8 cellular contexts compared by ENCODE assay signal in genomic region chr5:163565931-163566608, GRCh38.
DNase-seq lines count a peak whose midpoint lies in the region; ATAC-seq, FAIRE-seq and TF ChIP-seq lines count a peak whose summit lies in the region.

No MANE protein-coding gene starts in this region.

- H3K9me3 ChIP-seq in BLaER1, result no peaks in the 10 kb centered on the region
- H3K9me3 ChIP-seq in endothelial cell of umbilical vein (replicated peaks; ENCODE audit: control insufficient read depth, insufficient read depth, low read length), result no peaks in the 10 kb centered on the region
- no peaks in the 10 kb centered on the region for H3K9me3 ChIP-seq in transverse colon

- peaks cover 56% of the 10 kb centered on the region for H3K27me3 Mint-ChIP-seq in activated CD4-positive, alpha-beta memory T cell treated with anti-CD3 and anti-CD28 coated beads, Interleukin-2, amount 10 ng/mL, durations not matched to agents 7 days and 5 days

- intact Hi-C loops in endothelial cell of umbilical vein (cut with micrococcal nuclease), result loop anchor here (1.0 to 10.0 kb wide), 9 partner anchors 61 to 1889 kb away; partner anchors contain the start of gene MAT2B
- intact Hi-C loops in transverse colon (cut with DNase I; ENCODE audit: low total_unique reads), result no loop called here

- no peaks in the 10 kb centered on the region for H3K9me1 ChIP-seq in endothelial cell of umbilical vein (replicated peaks; ENCODE audit: control insufficient read depth, extremely low read depth, insufficient read depth, low read length)

- H3K36me3 ChIP-seq in BLaER1 (no peaks in the 10 kb centered on the region), endothelial cell of umbilical vein (ENCODE audit: control insufficient read depth in 2 of 2, extremely low read depth in 1 of 2, insufficient read depth in 2 of 2, low read length in 2 of 2) (no peaks in the 10 kb centered on the region), transverse colon (no peaks in the 10 kb centered on the region)

- CTCF ChIA-PET in activated CD4-positive, alpha-beta memory T cell treated with anti-CD3 and anti-CD28 coated beads, Interleukin-2, amount 10 ng/mL, durations not matched to agents 7 days and 5 days (lab: Charles Lee), result interaction anchor here (0.7 to 1.3 kb wide), 3 partner anchors 11 to 938 kb away, joined by 3 to 4 read pairs (median 4); no protein-coding TSS in a partner anchor
- CTCF ChIA-PET in endothelial cell of umbilical vein (lab: Charles Lee), result interaction anchor here (0.5 to 12.3 kb wide), 8 partner anchors 129 to 937 kb away, joined by 4 to 182 read pairs (median 6); no protein-coding TSS in a partner anchor

- H3K4me3 Mint-ChIP-seq in activated CD4-positive, alpha-beta memory T cell treated with anti-CD3 and anti-CD28 coated beads, Interleukin-2, amount 10 ng/mL, durations not matched to agents 7 days and 5 days, result peak overlapping the region; percentile 63

- peak; percentile 63 for ATAC-seq in GM19035 (IDR thresholded peaks at IDR 0.05; ENCODE audit: unreplicated experiment)
- peak; percentile 79 for ATAC-seq in HG03378 (IDR thresholded peaks at IDR 0.05; ENCODE audit: unreplicated experiment)

- peaks cover 6% of the 10 kb centered on the region; the same call in 1 of the 2 replicates for H3K4me1 ChIP-seq in BLaER1
- H3K4me1 ChIP-seq in endothelial cell of umbilical vein (ENCODE audit: control insufficient read depth, extremely low read depth, insufficient read depth, low read length), result peaks cover 57% of the 10 kb centered on the region
- peaks cover 0 to 21% (median 12%) of the 10 kb centered on the region in 4 donors for H3K4me1 ChIP-seq in transverse colon

- no peaks in the 10 kb centered on the region for H3K36me3 Mint-ChIP-seq in activated CD4-positive, alpha-beta memory T cell treated with anti-CD3 and anti-CD28 coated beads, Interleukin-2, amount 10 ng/mL, durations not matched to agents 7 days and 5 days (ENCODE audit: low read depth)

- H3K27me3 ChIP-seq in BLaER1, result peaks cover 38% of the 10 kb centered on the region
- H3K27me3 ChIP-seq in endothelial cell of umbilical vein (ENCODE audit: control insufficient read depth in 2 of 2, insufficient read depth in 2 of 2, low read length in 2 of 2), result no peaks in the 10 kb centered on the region
- H3K27me3 ChIP-seq in transverse colon, result peaks cover 43% of the 10 kb centered on the region

- H3K27ac ChIP-seq in BLaER1 (no peak overlapping the region), endothelial cell of umbilical vein (ENCODE audit: insufficient read depth, low read depth, low read length) (peak overlapping the region; percentile 80), transverse colon (no peak overlapping the region)

- no peak overlapping the region for H3K4me3 ChIP-seq in BLaER1
- H3K4me3 ChIP-seq in endothelial cell of umbilical vein (replicated peaks in 1 of 3; ENCODE audit: insufficient read depth in 1 of 3, low read depth in 1 of 3, low read length in 3 of 3), result peak overlapping the region; percentile 21 to 69 (median 34)
- H3K4me3 ChIP-seq in transverse colon, result peak overlapping the region in 3 of 4 donors; percentile 20 to 45 (median 30)

- peaks cover 22% of the 10 kb centered on the region for H3K4me1 Mint-ChIP-seq in activated CD4-positive, alpha-beta memory T cell treated with anti-CD3 and anti-CD28 coated beads, Interleukin-2, amount 10 ng/mL, durations not matched to agents 7 days and 5 days

- no peaks in the 10 kb centered on the region for H3K9me3 Mint-ChIP-seq in activated CD4-positive, alpha-beta memory T cell treated with anti-CD3 and anti-CD28 coated beads, Interleukin-2, amount 10 ng/mL, durations not matched to agents 7 days and 5 days

- peak; percentile 23 for DNase-seq in activated CD4-positive, alpha-beta memory T cell treated with anti-CD3 and anti-CD28 coated beads, Interleukin-2, amount 10 ng/mL, durations not matched to agents 7 days and 5 days
- DNase-seq in endothelial cell of umbilical vein (ENCODE audit: low read depth, low spot score), result peak; percentile 60
- DNase-seq in myocyte (ENCODE audit: low read depth), result peak; percentile 10
- DNase-seq in transverse colon, result peak; percentile 15
- no peak for DNase-seq in D341Med (ENCODE audit: low spot score)

- peak overlapping the region; percentile 54 for H3K4me2 ChIP-seq in BLaER1
- peak overlapping the region; percentile 84 for H3K4me2 ChIP-seq in endothelial cell of umbilical vein (ENCODE audit: insufficient read depth, low read length)

- FAIRE-seq in endothelial cell of umbilical vein (lab: Jason Lieb, UNC), result peak; percentile 42

- BruUV-seq in endothelial cell of umbilical vein (replicated peaks; lab: Mats Ljungman, UMichigan), result TSS peak; percentile 43

- in situ Hi-C loops in transverse colon (cut with MboI; ENCODE audit: low pct_ligation_motif_present in 1 of 4, low pct_unique_long_range_greater_than_20kb in 1 of 4, low sequenced_read_pairs in 3 of 4), result loop anchor here (5.0 to 25.0 kb wide), 5 partner anchors 446 to 1646 kb away; no protein-coding TSS in a partner anchor

- dilution Hi-C loops in endothelial cell of umbilical vein (cut with MboI; ENCODE audit: extremely low pct_ligation_motif_present, low sequenced_read_pairs), result no loop called here

- TF ChIP-seq CTCF in endothelial cell of umbilical vein (IDR thresholded peaks at IDR 0.05; ENCODE audit: extremely low read depth in 1 of 2, insufficient read depth in 1 of 2, low read depth in 1 of 2, low read length in 2 of 2), result peak in 1 of 2 donors; percentile 2
- no peak for TF ChIP-seq CTCF in transverse colon (IDR thresholded peaks at IDR 0.05)

- H3K27ac Mint-ChIP-seq in activated CD4-positive, alpha-beta memory T cell treated with anti-CD3 and anti-CD28 coated beads, Interleukin-2, amount 10 ng/mL, durations not matched to agents 7 days and 5 days, result no peak overlapping the region

- no peaks in the 10 kb centered on the region for H4K20me1 ChIP-seq in BLaER1
- no peaks in the 10 kb centered on the region for H4K20me1 ChIP-seq in endothelial cell of umbilical vein (replicated peaks; ENCODE audit: control insufficient read depth, extremely low read depth, insufficient read depth, low read length)

- TF ChIP-seq EP300 in transverse colon (IDR thresholded peaks at IDR 0.05; ENCODE audit: low read depth), result no peak

- peak; percentile 25 for TF ChIP-seq POLR2A in endothelial cell of umbilical vein (IDR thresholded peaks at IDR 0.05; ENCODE audit: low read depth, low read length)
- TF ChIP-seq POLR2A in transverse colon (IDR thresholded peaks at IDR 0.05), result no peak

- WGBS in transverse colon (ENCODE audit: low coverage in 1 of 2), 2 donors, result 0 to 8% methylated on average over 3 to 32 of the region's 32 CpGs

- H2AFZ ChIP-seq in endothelial cell of umbilical vein (ENCODE audit: low read depth, low read length), result peak overlapping the region; percentile 97

- POLR2A ChIA-PET in activated CD4-positive, alpha-beta memory T cell treated with anti-CD3 and anti-CD28 coated beads, Interleukin-2, amount 10 ng/mL, durations not matched to agents 7 days and 5 days (lab: Charles Lee), result no interaction called here
- POLR2A ChIA-PET in endothelial cell of umbilical vein (lab: Charles Lee), result no interaction called here

- H3K9ac ChIP-seq in BLaER1 (no peak overlapping the region), endothelial cell of umbilical vein (replicated peaks; ENCODE audit: extremely low read depth, insufficient read depth, low read length) (peak overlapping the region; percentile 72)

- no peaks in the 10 kb centered on the region for H3K79me2 ChIP-seq in endothelial cell of umbilical vein (ENCODE audit: control insufficient read depth, insufficient read depth, low read length)

TF ChIP-seq in endothelial cell of umbilical vein, 7 proteins besides CTCF, POLR2A, EP300 and RAD21:
- TF ChIP-seq POLR2AphosphoS5 (IDR thresholded peaks at IDR 0.05; ENCODE audit: insufficient read depth, low read depth, low read length) (peak; percentile 15), MAX (IDR thresholded peaks at IDR 0.05; ENCODE audit: insufficient read depth, insufficient read length) (no peak), GATA2 (IDR thresholded peaks at IDR 0.05; ENCODE audit: insufficient read depth, insufficient read length, low read depth, low read length) (no peak), MYC (IDR thresholded peaks at IDR 0.05; ENCODE audit: low read depth, low read length) (peak; percentile 28)
TF ChIP-seq in endothelial cell of umbilical vein: peak in this region for 2.
